Comparison of ENCODE assay signal across 1 cellular context in genomic region chr9:35944173-35944572, GRCh38.
TF ChIP-seq lines count a peak whose summit lies in the region.

No MANE protein-coding gene starts in this region.

TF ChIP-seq in IMR-90, 13 proteins besides CTCF, POLR2A, EP300 and RAD21:
- TF ChIP-seq NFE2L2 (IDR thresholded peaks at IDR 0.05; ENCODE audit: low read depth, low read length) (no peak), CHD1 (IDR thresholded peaks at IDR 0.05; ENCODE audit: low read depth, low read length) (no peak), USF2 (IDR thresholded peaks at IDR 0.05; ENCODE audit: low read depth, low read length) (no peak), ELK1 (IDR thresholded peaks at IDR 0.05; ENCODE audit: borderline replicate concordance, low read depth, low read length) (no peak), FOS (IDR thresholded peaks at IDR 0.05; ENCODE audit: low read depth, low read length) (no peak), RCOR1 (IDR thresholded peaks at IDR 0.05; ENCODE audit: insufficient replicate concordance, low read length) (no peak), CEBPB (IDR thresholded peaks at IDR 0.05; ENCODE audit: low read depth, low read length) (no peak), BHLHE40 (IDR thresholded peaks at IDR 0.05; ENCODE audit: low read depth, low read length) (no peak), MAFK (IDR thresholded peaks at IDR 0.05; ENCODE audit: low read depth, low read length) (no peak), SMC3 (IDR thresholded peaks at IDR 0.05; ENCODE audit: low read depth, low read length) (no peak), MXI1 (IDR thresholded peaks at IDR 0.05; ENCODE audit: borderline replicate concordance, low read depth, low read length) (no peak)
